8 cellular contexts compared by ENCODE assay signal in genomic region chr6:34756513-34756856, GRCh38. TPM values are rescaled to one million over a fixed set of nuclear protein-coding genes. Genes with fewer than 3 reads are reported as not detected.
DNase-seq lines count a peak whose midpoint lies in the region; ATAC-seq and TF ChIP-seq lines count a peak whose summit lies in the region.
"Not testable (repeated sequence)": the region's sequence is repeated elsewhere in the genome, so short reads cannot be mapped to it uniquely, and the experiment has no call there.

No MANE protein-coding gene starts in this region.

- not testable (repeated sequence) for H3K4me3 Mint-ChIP-seq in MCF 10A (ENCODE audit: unreplicated experiment)

- not testable (repeated sequence) for H4K20me1 ChIP-seq in DND-41 (ENCODE audit: insufficient read depth, low read length); osteoblast (ENCODE audit: insufficient read depth, low read length)

- H3K27ac Mint-ChIP-seq in MCF 10A (ENCODE audit: low read depth, unreplicated experiment), result not testable (repeated sequence)

- DNase-seq in DND-41 (peak; percentile 50), NCI-H748 (lab: John Stamatoyannopoulos, UW; ENCODE audit: unreplicated experiment) (peak; percentile 66), MCF 10A (ENCODE audit: unreplicated experiment) (peak; percentile 38)
- DNase-seq in right atrium auricular region (ENCODE audit: low spot score); osteoblast (ENCODE audit: insufficient read length, low spot score, missing footprints): not testable (repeated sequence)

- BruUV-seq in MCF 10A (replicated peaks; lab: Mats Ljungman, UMichigan), result not testable (repeated sequence)

- peaks cover 11% of the 10 kb centered on the region for H3K36me3 Mint-ChIP-seq in MCF 10A (ENCODE audit: insufficient read depth, unreplicated experiment)

- H3K9me3 ChIP-seq in DND-41 (ENCODE audit: insufficient read depth, low read length, severe bottlenecking); HUES64 (ENCODE audit: insufficient read depth, low read depth, low read length); right atrium auricular region; osteoblast (ENCODE audit: low read depth, low read length); subcutaneous abdominal adipose tissue (ENCODE audit: control insufficient read depth in 5 of 5, low read length in 5 of 5): not testable (repeated sequence)

- H2AFZ ChIP-seq in DND-41 (ENCODE audit: low read depth, low read length) (peak overlapping the region; percentile 74), osteoblast (ENCODE audit: low read length) (peak overlapping the region; percentile 99)

- not testable (repeated sequence) for H3K9me3 Mint-ChIP-seq in MCF 10A (ENCODE audit: unreplicated experiment)

- POLR2A ChIA-PET in MCF 10A (lab: Yijun Ruan, JAX), result interaction anchor here (0.6 to 1.9 kb wide), 22 partner anchors 9 to 719 kb away, joined by 3 to 31 read pairs (median 4); partner anchors contain the start of genes ANKS1A, BLTP3A, ILRUN and TAF11

- not testable (repeated sequence) for H3K27me3 Mint-ChIP-seq in MCF 10A (ENCODE audit: insufficient read depth, unreplicated experiment)

- H3K4me3 ChIP-seq in DND-41 (ENCODE audit: low read depth in 1 of 2, low read length in 2 of 2) (peak overlapping the region; percentile 75 to 89; a peak in 3 of 4 replicates), HUES64 (ENCODE audit: low read length) (peak overlapping the region; percentile 82), WI38 (ENCODE audit: low read depth, low read length) (peak overlapping the region; percentile 80), right atrium auricular region (peak overlapping the region; percentile 66 to 73), osteoblast (ENCODE audit: insufficient read depth, low read length) (peak overlapping the region; percentile 91), subcutaneous abdominal adipose tissue (ENCODE audit: low read depth in 1 of 5, low read length in 5 of 5) (peak overlapping the region; percentile 90 to 99 (median 93))

- peaks cover 37% of the 10 kb centered on the region for H3K4me1 ChIP-seq in DND-41 (ENCODE audit: insufficient read depth, low read length)
- not testable (repeated sequence) for H3K4me1 ChIP-seq in HUES64 (ENCODE audit: insufficient read depth, low read length)
- H3K4me1 ChIP-seq in right atrium auricular region, result peaks cover 0 to 15% of the 10 kb centered on the region in 2 donors
- H3K4me1 ChIP-seq in osteoblast (ENCODE audit: insufficient read depth, low read length), result peaks cover 10% of the 10 kb centered on the region
- H3K4me1 ChIP-seq in subcutaneous abdominal adipose tissue (ENCODE audit: control insufficient read depth in 5 of 5, insufficient read depth in 5 of 5, low read length in 5 of 5), result peaks cover 0 to 20% (median 12%) of the 10 kb centered on the region in 5 donors

- H3K36me3 ChIP-seq in DND-41 (ENCODE audit: insufficient read depth, low read length), result peaks cover 17% of the 10 kb centered on the region
- peaks cover 25% of the 10 kb centered on the region for H3K36me3 ChIP-seq in HUES64 (ENCODE audit: insufficient read depth, low read length)
- not testable (repeated sequence) for H3K36me3 ChIP-seq in right atrium auricular region; subcutaneous abdominal adipose tissue (ENCODE audit: control insufficient read depth in 5 of 5, insufficient read depth in 5 of 5, low read length in 5 of 5)
- H3K36me3 ChIP-seq in osteoblast (ENCODE audit: insufficient read depth, low read length), result peaks cover 13% of the 10 kb centered on the region

- CTCF ChIA-PET in MCF 10A (lab: Yijun Ruan, JAX), result interaction anchor here (0.6 to 1.2 kb wide), 8 partner anchors 10 to 560 kb away, joined by 3 read pairs; no protein-coding TSS in a partner anchor

- not testable (repeated sequence) for H3K4me1 Mint-ChIP-seq in MCF 10A (ENCODE audit: insufficient read depth, unreplicated experiment)

- H3K4me2 ChIP-seq in DND-41 (ENCODE audit: insufficient read depth, low read length) (peak overlapping the region; percentile 62), osteoblast (ENCODE audit: insufficient read depth, low read length) (peak overlapping the region; percentile 87)

- ATAC-seq in DND-41 (ENCODE audit: insufficient read depth, low read depth), result peak; percentile 43

- not testable (repeated sequence) for H3K27me3 ChIP-seq in DND-41 (ENCODE audit: insufficient read depth, low read length, poor library complexity); HUES64 (ENCODE audit: insufficient read depth, low read length); right atrium auricular region; osteoblast (ENCODE audit: insufficient read depth, low read length); subcutaneous abdominal adipose tissue (ENCODE audit: control insufficient read depth in 5 of 5, insufficient read depth in 4 of 5, low read length in 5 of 5)

- H3K27ac ChIP-seq in DND-41 (ENCODE audit: low read length), result peak overlapping the region; percentile 94
- H3K27ac ChIP-seq in HUES64 (ENCODE audit: low read depth, low read length), result peak overlapping the region; percentile 95; the same call in 1 of the 2 replicates
- peak overlapping the region; percentile 90 to 94 for H3K27ac ChIP-seq in right atrium auricular region
- H3K27ac ChIP-seq in osteoblast (ENCODE audit: low read depth, low read length), result peak overlapping the region; percentile 92
- H3K27ac ChIP-seq in subcutaneous abdominal adipose tissue (ENCODE audit: low read depth, low read length), result peak overlapping the region; percentile 97

- H3K9ac ChIP-seq in DND-41 (ENCODE audit: low read depth, low read length) (peak overlapping the region; percentile 67), HUES64 (ENCODE audit: low read depth, low read length) (peak overlapping the region; percentile 95; the same call in 1 of the 2 replicates), subcutaneous abdominal adipose tissue (ENCODE audit: low read length in 5 of 5) (peak overlapping the region in 3 of 5 donors; percentile 87 to 96 (median 96))

- WGBS in HUES64, result 94% methylated on average over 17 of the region's 17 CpGs

- H3K79me2 ChIP-seq in DND-41 (ENCODE audit: insufficient read depth, low read length), result peaks cover 42% of the 10 kb centered on the region
- H3K79me2 ChIP-seq in osteoblast (ENCODE audit: insufficient read depth, low read length), result peaks cover 39% of the 10 kb centered on the region

- intact Hi-C loops in MCF 10A (cut with micrococcal nuclease), result loop anchor here (2.0 to 10.0 kb wide), 4 partner anchors 36 to 131 kb away; partner anchors contain the start of genes ANKS1A, BLTP3A, ILRUN and TAF11

- TF ChIP-seq CTCF in DND-41 (IDR thresholded peaks at IDR 0.05; ENCODE audit: borderline replicate concordance, extremely low read depth, low read length, poor library complexity, severe bottlenecking), result peak; percentile 57
- TF ChIP-seq CTCF in WI38 (IDR thresholded peaks at IDR 0.05; ENCODE audit: low read depth, low read length), result 0 out of 2 replicates have a peak, but pooled peaks have one; percentile 8
- peak; percentile 19 for TF ChIP-seq CTCF in MCF 10A (IDR thresholded peaks at IDR 0.05; ENCODE audit: unreplicated experiment)
- peak in 1 of 2 donors; percentile 42 for TF ChIP-seq CTCF in right atrium auricular region (IDR thresholded peaks at IDR 0.05)
- peak; percentile 30 for TF ChIP-seq CTCF in osteoblast (IDR thresholded peaks at IDR 0.05; ENCODE audit: extremely low read depth, low read depth, low read length)

RNA-seq across cellular contexts. Expression of gene SNRPC, which starts 0.8 kb away (rescaled TPM):
- 276 TPM for polyA plus RNA-seq in HUES64 (2013, experiment 1 of 2)
- 272 TPM for polyA plus RNA-seq in HUES64 (2013, experiment 2 of 2)
- total RNA-seq in MCF 10A (2022) (138 and 159 TPM in 2 replicates), right atrium auricular region (100 to 1,000 TPM; 116 TPM), osteoblast (50.7 and 56.5 TPM in 2 replicates)

RNA-seq across cellular contexts. Expression of gene BLTP3A, which starts 35.4 kb away (rescaled TPM):
- polyA plus RNA-seq in HUES64 (2013, experiment 1 of 2), result 8.4 TPM
- polyA plus RNA-seq in HUES64 (2013, experiment 2 of 2), result 9.6 TPM
- 18.5 and 25.4 TPM in 2 replicates for total RNA-seq in MCF 10A (2022)
- total RNA-seq in right atrium auricular region, result 10 to 100 TPM; 17.7 to 22.6 TPM
- 9.7 and 13.0 TPM in 2 replicates for total RNA-seq in osteoblast

RNA-seq across cellular contexts. Expression of gene ILRUN, which starts 59.9 kb away (rescaled TPM):
- 41.1 TPM for polyA plus RNA-seq in HUES64 (2013, experiment 1 of 2)
- polyA plus RNA-seq in HUES64 (2013, experiment 2 of 2), result 43.5 TPM
- total RNA-seq in MCF 10A (2022), result 49.2 and 50.8 TPM in 2 replicates
- 100 to 1,000 TPM in 1 of 2 donors, 10 to 100 TPM in 1; 89.8 to 114 TPM for total RNA-seq in right atrium auricular region
- 38.0 and 38.3 TPM in 2 replicates for total RNA-seq in osteoblast
